Comparison of ENCODE assay signal across 10 cellular contexts in the genomic region with DNA sequence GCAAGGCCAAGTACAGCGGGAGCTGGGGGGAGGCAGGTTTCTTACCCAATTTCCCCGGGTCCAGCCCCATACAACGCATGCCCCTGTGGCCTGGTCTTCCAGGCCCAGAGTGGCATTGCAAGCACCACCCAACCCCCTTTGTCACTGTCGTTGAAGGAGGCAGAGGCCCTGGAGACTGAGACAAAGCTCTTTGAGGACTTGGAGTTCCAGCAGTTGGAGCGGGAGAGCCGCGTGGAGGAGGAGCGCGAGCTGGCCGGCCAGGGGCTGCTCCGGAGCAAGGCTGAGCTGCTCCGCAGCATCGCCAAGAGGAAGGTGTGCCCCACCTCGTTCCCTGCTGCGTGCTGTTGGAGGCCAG. TPM values are rescaled to one million over a fixed set of nuclear protein-coding genes. Genes with fewer than 3 reads are reported as not detected.
DNase-seq lines count a peak whose midpoint lies in the region; ATAC-seq, FAIRE-seq and TF ChIP-seq lines count a peak whose summit lies in the region.
"Had no signal": no experiment of that assay in that cellular context is flagged by ENCODE, and none has a peak within 500 bp of the region (broad histone marks: within the 10 kb centered on the region; RNA-seq: fewer than 3 reads in every experiment).

No MANE protein-coding gene starts in this region.

- H3K23ac ChIP-seq in H1 (ENCODE audit: insufficient read length) (no peak overlapping the region), mesenchymal stem cell (ENCODE audit: low read length in 2 of 2) (no peak overlapping the region)

- H3K14ac ChIP-seq in H1 (ENCODE audit: insufficient read length), result no peak overlapping the region
- H3K14ac ChIP-seq in mesenchymal stem cell (ENCODE audit: low read length in 2 of 2), result no peak overlapping the region

- H3K27me3 ChIP-seq in H1 (replicated peaks in 1 of 4; ENCODE audit: control insufficient read depth in 3 of 4, extremely low read depth in 1 of 4, insufficient read depth in 3 of 4, low read length in 3 of 4) (no peaks in the 10 kb centered on the region), mesenchymal stem cell (ENCODE audit: control insufficient read depth in 1 of 2, insufficient read depth in 1 of 2, low read length in 2 of 2) (no peaks in the 10 kb centered on the region), transverse colon (no peaks in the 10 kb centered on the region)

- H3K4me1 ChIP-seq in H1 (replicated peaks in 1 of 4; ENCODE audit: control insufficient read depth in 3 of 4, insufficient read depth in 4 of 4, low read length in 3 of 4), result peaks cover 16 to 23% (median 19%) of the 10 kb centered on the region in 4 experiments
- H3K4me1 ChIP-seq in mesenchymal stem cell (ENCODE audit: control insufficient read depth, insufficient read depth, low read depth, low read length), result peaks cover 32% of the 10 kb centered on the region
- H3K4me1 ChIP-seq in transverse colon, result peaks cover 24 to 57% (median 52%) of the 10 kb centered on the region in 4 donors

- H2AK5ac ChIP-seq in H1 (ENCODE audit: low read depth, low read length) (0 out of 2 replicates have a peak overlapping the region, but pooled peaks have one; percentile 68), mesenchymal stem cell (ENCODE audit: low read length, severe bottlenecking) (no peak overlapping the region)

- peak overlapping the region; percentile 88; the same call in 1 of the 2 replicates for H4K8ac ChIP-seq in H1 (ENCODE audit: extremely low read depth, insufficient read depth, low read length)
- H4K8ac ChIP-seq in mesenchymal stem cell (ENCODE audit: low read length), result no peak overlapping the region

- POLR2A ChIA-PET in H1 (lab: Charles Lee; ENCODE audit: partially characterized antibody), result interaction anchor here (0.6 to 25.8 kb wide), 15 partner anchors 11 to 378 kb away, joined by 3 to 574 read pairs (median 3); partner anchors contain the start of genes ARCN1 and PHLDB1

- no peaks in the 10 kb centered on the region for H3K4me1 Mint-ChIP-seq in activated naive CD4-positive, alpha-beta T cell treated with anti-CD3 and anti-CD28 coated beads, Interleukin-2, amount 10 ng/mL, durations not matched to agents 7 days and 5 days

- peak overlapping the region; percentile 92; the same call in 1 of the 2 replicates for H2BK15ac ChIP-seq in H1 (ENCODE audit: low read length)
- H2BK15ac ChIP-seq in mesenchymal stem cell (ENCODE audit: low read depth, poor library complexity, severe bottlenecking), result no peak overlapping the region

- no peak for TF ChIP-seq RAD21 in H1 (IDR thresholded peaks at IDR 0.05 in 1 of 2, conservative IDR thresholded peaks at IDR 0.05 in 1 of 2; ENCODE audit: low read depth in 2 of 2, low read length in 2 of 2)

- no peak overlapping the region for H2BK20ac ChIP-seq in H1 (ENCODE audit: low read length)

- peaks cover 2 to 13% of the 10 kb centered on the region in 2 experiments for H4K20me1 ChIP-seq in H1 (replicated peaks in 1 of 2; ENCODE audit: control insufficient read depth in 1 of 2, insufficient read depth in 2 of 2, low read length in 2 of 2)

- ATAC-seq in HG03039 (IDR thresholded peaks at IDR 0.05; ENCODE audit: unreplicated experiment), result no peak

- no peak overlapping the region for H3K4me3 Mint-ChIP-seq in activated naive CD4-positive, alpha-beta T cell treated with anti-CD3 and anti-CD28 coated beads, Interleukin-2, amount 10 ng/mL, durations not matched to agents 7 days and 5 days
- H3K4me3 Mint-ChIP-seq: T-helper 2 cell treated with Interferon-gamma antibody and Interleukin-4, amounts not matched to agents 5 μg/mL and 100 μg/mL, for 36 hours had no signal

- no peak overlapping the region for H3K27ac Mint-ChIP-seq in activated naive CD4-positive, alpha-beta T cell treated with anti-CD3 and anti-CD28 coated beads, Interleukin-2, amount 10 ng/mL, durations not matched to agents 7 days and 5 days
- H3K27ac Mint-ChIP-seq: T-helper 2 cell treated with Interferon-gamma antibody and Interleukin-4, amounts not matched to agents 5 μg/mL and 100 μg/mL, for 36 hours had no signal

- H3K36me3 ChIP-seq in H1 (ENCODE audit: control insufficient read depth in 2 of 4, insufficient read depth in 4 of 4, low read length in 3 of 4), result peaks cover 2 to 48% (median 16%) of the 10 kb centered on the region in 4 experiments; a peak in 6 of 8 replicates
- H3K36me3 ChIP-seq in mesenchymal stem cell (ENCODE audit: control insufficient read depth in 1 of 2, insufficient read depth in 2 of 2, low read depth in 1 of 2, low read length in 2 of 2), result peaks cover 82 to 94% of the 10 kb centered on the region in 2 experiments
- H3K36me3 ChIP-seq in transverse colon, result peaks cover 0 to 7% (median 0%) of the 10 kb centered on the region in 4 donors

- TF ChIP-seq EP300 in H1 (IDR thresholded peaks at IDR 0.05; ENCODE audit: borderline replicate concordance in 1 of 2, low read depth in 2 of 2, low read length in 2 of 2) (no peak), transverse colon (IDR thresholded peaks at IDR 0.05; ENCODE audit: low read depth) (no peak)

- H2BK12ac ChIP-seq in H1 (ENCODE audit: low read depth, low read length) (peak overlapping the region; percentile 97), mesenchymal stem cell (ENCODE audit: low read length in 2 of 2) (no peak overlapping the region)

- TF ChIP-seq POLR2A in H1 (IDR thresholded peaks at IDR 0.05; ENCODE audit: control extremely low read depth in 1 of 2, low read depth in 2 of 2, low read length in 2 of 2) (peak; percentile 26 to 65; a peak in 2 of 3 replicates), transverse colon (IDR thresholded peaks at IDR 0.05) (no peak)

- H4K5ac ChIP-seq in H1 (ENCODE audit: insufficient read length, low read depth, low read length), result peak overlapping the region; percentile 79

- DNase-seq in NCI-H1105 treated with DMSO at 0.1 percent for 48 hours (lab: John Stamatoyannopoulos, UW) (peak; percentile 69), NCI-H1105 (lab: John Stamatoyannopoulos, UW) (no peak), H1 (ENCODE audit: low read depth in 1 of 2, low spot score in 2 of 2) (no peak), mesenchymal stem cell (no peak), transverse colon (no peak)
- DNase-seq in activated naive CD4-positive, alpha-beta T cell treated with anti-CD3 and anti-CD28 coated beads, Interleukin-2, amount 10 ng/mL, durations not matched to agents 7 days and 5 days, result no peak
- DNase-seq in activated CD8-positive, alpha-beta memory T cell treated with anti-CD3 and anti-CD28 coated beads, Interleukin-2, amount 50 U/mL, for 4 hours, result no peak

- no peaks in the 10 kb centered on the region for H3K79me2 ChIP-seq in H1 (ENCODE audit: control insufficient read depth in 1 of 2, insufficient read depth in 2 of 2, low read length in 2 of 2)

- CTCF ChIA-PET in H1 (lab: Charles Lee; ENCODE audit: partially characterized antibody), result interaction anchor here (0.7 to 19.1 kb wide), 13 partner anchors 8 to 201 kb away, joined by 3 to 435 read pairs (median 8); partner anchors contain the start of gene PHLDB1
- CTCF ChIA-PET in activated naive CD4-positive, alpha-beta T cell treated with anti-CD3 and anti-CD28 coated beads, Interleukin-2, amount 10 ng/mL, durations not matched to agents 7 days and 5 days (lab: Charles Lee), result interaction anchor here (1.3 to 2.3 kb wide), 2 partner anchors 22 to 24 kb away, joined by 3 to 7 read pairs; no protein-coding TSS in a partner anchor

- TF ChIP-seq CTCF in H1 (IDR thresholded peaks at IDR 0.05; ENCODE audit: control extremely low read depth in 1 of 3, insufficient read depth in 1 of 3, low read depth in 1 of 3, low read length in 3 of 3), result no peak
- no peak for TF ChIP-seq CTCF in transverse colon (IDR thresholded peaks at IDR 0.05)

- H3K9me3 ChIP-seq in H1 (ENCODE audit: insufficient read depth in 2 of 2, low read depth in 1 of 2, low read length in 1 of 2) (no peaks in the 10 kb centered on the region), mesenchymal stem cell (ENCODE audit: control insufficient read depth, low read length) (no peaks in the 10 kb centered on the region), transverse colon (no peaks in the 10 kb centered on the region)

- WGBS in H1 (ENCODE audit: extremely low coverage in 1 of 2, insufficient coverage in 1 of 2, insufficient read length in 1 of 2, insufficient replicate concordance in 2 of 2, low coverage in 1 of 2, low lambda C conversion rate in 2 of 2, missing lambda C conversion rate in 1 of 2), 2 experiments, result 7% methylated on average over 15 of the region's 15 CpGs; no CpG with 5 or more reads in 1 of the 2 experiments
- WGBS in mesenchymal stem cell, result 57% methylated on average over 15 of the region's 15 CpGs
- 52% methylated on average over 15 of the region's 15 CpGs; no CpG with 5 or more reads in 1 of the 2 donors for WGBS in transverse colon (ENCODE audit: low coverage in 1 of 2), 2 donors

- H3K9ac ChIP-seq in H1 (replicated peaks in 1 of 4; ENCODE audit: extremely low read depth in 1 of 4, low read depth in 3 of 4, low read length in 3 of 4) (peak overlapping the region; percentile 62 to 79 (median 70)), mesenchymal stem cell (ENCODE audit: low read length) (peak overlapping the region; percentile 6)

- H2AFZ ChIP-seq in H1 (ENCODE audit: low read length) (peak overlapping the region; percentile 12; the same call in 1 of the 2 replicates), mesenchymal stem cell (ENCODE audit: low read depth, low read length) (no peak overlapping the region)

- intact Hi-C loops in transverse colon (cut with DNase I; ENCODE audit: low total_unique reads), result no loop called here

- H3K4ac ChIP-seq in H1 (replicated peaks; ENCODE audit: insufficient read length, low read depth, low read length) (peak overlapping the region; percentile 1), mesenchymal stem cell (ENCODE audit: low read depth in 1 of 2, low read length in 2 of 2) (no peak overlapping the region)

- H4K91ac ChIP-seq in H1 (replicated peaks; ENCODE audit: insufficient read length, low read length) (peak overlapping the region; percentile 87), mesenchymal stem cell (ENCODE audit: low read length) (no peak overlapping the region)

- H3K4me2 ChIP-seq in H1 (ENCODE audit: insufficient read depth in 1 of 2, low read depth in 2 of 2, low read length in 2 of 2) (peak overlapping the region; percentile 80 to 99), mesenchymal stem cell (ENCODE audit: low read length, poor library complexity, severe bottlenecking) (no peak overlapping the region)

- peaks cover 9% of the 10 kb centered on the region; the same call in 1 of the 2 replicates for H3K23me2 ChIP-seq in H1 (ENCODE audit: low read depth, low read length)

- H3K9me3 Mint-ChIP-seq in activated naive CD4-positive, alpha-beta T cell treated with anti-CD3 and anti-CD28 coated beads, Interleukin-2, amount 10 ng/mL, durations not matched to agents 7 days and 5 days, result no peaks in the 10 kb centered on the region
- H3K9me3 Mint-ChIP-seq: T-helper 2 cell treated with Interferon-gamma antibody and Interleukin-4, amounts not matched to agents 5 μg/mL and 100 μg/mL, for 36 hours had no signal

- no peak for FAIRE-seq in H1 (lab: Jason Lieb, UNC)
- FAIRE-seq: A204.1 had no signal

- H3K79me1 ChIP-seq in H1 (ENCODE audit: low read depth, low read length), result peaks cover 2% of the 10 kb centered on the region
- H3K79me1 ChIP-seq in mesenchymal stem cell (replicated peaks; ENCODE audit: low read length, poor library complexity, severe bottlenecking), result peaks cover 49% of the 10 kb centered on the region

- H3K56ac ChIP-seq in H1 (replicated peaks; ENCODE audit: insufficient read length, low read depth, low read length), result peak overlapping the region; percentile 24

- H3K18ac ChIP-seq in H1 (ENCODE audit: extremely low read depth, low read length), result peak overlapping the region; percentile 97
- H3K18ac ChIP-seq in mesenchymal stem cell (ENCODE audit: low read depth in 1 of 2, low read length in 2 of 2), result no peak overlapping the region

- H2BK5ac ChIP-seq in H1 (ENCODE audit: low read depth, low read length), result peak overlapping the region; percentile 92
- H2BK5ac ChIP-seq in mesenchymal stem cell (ENCODE audit: low read depth, low read length, poor library complexity, severe bottlenecking), result no peak overlapping the region

- H3K27me3 Mint-ChIP-seq in activated naive CD4-positive, alpha-beta T cell treated with anti-CD3 and anti-CD28 coated beads, Interleukin-2, amount 10 ng/mL, durations not matched to agents 7 days and 5 days, result peaks cover 50% of the 10 kb centered on the region

- no peaks in the 10 kb centered on the region for H3K36me3 Mint-ChIP-seq in activated naive CD4-positive, alpha-beta T cell treated with anti-CD3 and anti-CD28 coated beads, Interleukin-2, amount 10 ng/mL, durations not matched to agents 7 days and 5 days

- peak overlapping the region; percentile 24 for H2BK120ac ChIP-seq in H1 (replicated peaks; ENCODE audit: low read depth, low read length)
- H2BK120ac ChIP-seq in mesenchymal stem cell (ENCODE audit: low read depth, low read length), result no peak overlapping the region

- H3K27ac ChIP-seq in H1 (ENCODE audit: low read depth, low read length) (peak overlapping the region; percentile 89), mesenchymal stem cell (ENCODE audit: low read length, poor library complexity, severe bottlenecking) (no peak overlapping the region), transverse colon (peak overlapping the region; percentile 60 to 83 (median 73))

- in situ Hi-C loops in transverse colon (cut with MboI; ENCODE audit: low pct_ligation_motif_present in 1 of 4, low pct_unique_long_range_greater_than_20kb in 1 of 4, low sequenced_read_pairs in 3 of 4), result no loop called here

- peak overlapping the region; percentile 36 to 72 (median 62) for H3K4me3 ChIP-seq in H1 (ENCODE audit: extremely low read depth in 1 of 4, insufficient read depth in 2 of 4, low read depth in 3 of 4, low read length in 4 of 4)
- H3K4me3 ChIP-seq in mesenchymal stem cell (ENCODE audit: insufficient read depth in 1 of 2, low read depth in 1 of 2, low read length in 2 of 2), result no peak overlapping the region
- peak overlapping the region in 3 of 4 donors; percentile 6 to 41 (median 11) for H3K4me3 ChIP-seq in transverse colon

RNA-seq across cellular contexts. Expression of gene PHLDB1, which starts 27.8 kb away (rescaled TPM):
- total RNA-seq in H1 (2021; fragmentation: NEBNext Ultra II Directional; extraction: Animal tissue kit (Norgen Biotek cat#: 25700)), result 74.8 and 74.9 TPM in 2 replicates
- 53.9 and 70.6 TPM in 2 replicates for polyA plus RNA-seq in H1 (2011; rRNA removed)
- polyA plus RNA-seq in H1 (2011; cell fraction: cytosol; rRNA removed), result 66.4 TPM
- polyA plus RNA-seq in H1 (2011; cell fraction: nucleus; rRNA removed), result 211 TPM
- polyA plus RNA-seq in H1 (2012, experiment 1 of 2), result 47.2 to 67.0 TPM (median 64.5 TPM) in 4 replicates
- polyA plus RNA-seq in H1 (2012, experiment 2 of 2), result 57.7 TPM
- polyA plus RNA-seq in H1 (2013, experiment 1 of 2), result 44.2 TPM
- polyA plus RNA-seq in H1 (2013, experiment 2 of 2), result 40.0 TPM
- 57.0 and 74.3 TPM in 2 replicates for polyA minus RNA-seq in H1 (2011; rRNA and poly(A)+ RNA removed)
- 57.3 TPM for polyA minus RNA-seq in H1 (2011; cell fraction: cytosol; rRNA and poly(A)+ RNA removed)
- 100 TPM for polyA minus RNA-seq in H1 (2011; cell fraction: nucleus; rRNA and poly(A)+ RNA removed)
- polyA plus RNA-seq in mesenchymal stem cell (2013, experiment 1 of 2), result 124 TPM
- polyA plus RNA-seq in mesenchymal stem cell (2013, experiment 2 of 2), result 114 TPM
- 100 to 1,000 TPM in 2 of 4 donors, 10 to 100 TPM in 2; 92.6 to 276 (median 161) TPM for total RNA-seq in transverse colon

RNA-seq across cellular contexts. Expression of gene TREH, which starts 44.2 kb away (rescaled TPM):
- total RNA-seq in H1 (2021; fragmentation: NEBNext Ultra II Directional; extraction: Animal tissue kit (Norgen Biotek cat#: 25700)), result not detected in 2 replicates
- polyA plus RNA-seq in H1 (2011; rRNA removed), result 0.03 TPM in 1 of 2 replicates, not detected in the other
- polyA plus RNA-seq in H1 (2011; cell fraction: cytosol; rRNA removed), result not detected
- polyA plus RNA-seq in H1 (2011; cell fraction: nucleus; rRNA removed), result 0.20 TPM
- 0.16 to 0.46 TPM (median 0.27 TPM) in 4 replicates for polyA plus RNA-seq in H1 (2012, experiment 1 of 2)
- 0.45 TPM for polyA plus RNA-seq in H1 (2012, experiment 2 of 2)
- not detected for polyA plus RNA-seq in H1 (2013, experiment 1 of 2)
- not detected for polyA plus RNA-seq in H1 (2013, experiment 2 of 2)
- not detected in 2 replicates for polyA minus RNA-seq in H1 (2011; rRNA and poly(A)+ RNA removed)
- polyA minus RNA-seq in H1 (2011; cell fraction: cytosol; rRNA and poly(A)+ RNA removed), result not detected
- polyA minus RNA-seq in H1 (2011; cell fraction: nucleus; rRNA and poly(A)+ RNA removed), result not detected
- not detected for polyA plus RNA-seq in mesenchymal stem cell (2013, experiment 1 of 2)
- polyA plus RNA-seq in mesenchymal stem cell (2013, experiment 2 of 2), result not detected
- total RNA-seq in transverse colon, result 1 to 10 TPM in 2 of 4 donors, not detected in 2; 4.9 to 5.6 TPM

Comparison
In these comparisons a context has a peak if more than half of its experiments do, and no peak if none do; other contexts are left out.
1. H3K4me3 ChIP-seq: peak in H1 (4 of 4) and transverse colon (3 of 4); none in mesenchymal stem cell (0 of 2).